Comparison of ENCODE assay signal across 24 cellular contexts in genomic region chr3:196621581-196621980, GRCh38. TPM values are rescaled to one million over a fixed set of nuclear protein-coding genes. Genes with fewer than 3 reads are reported as not detected.
A peak's percentile ranks its signal among the peaks of the same experiment; 100 is the strongest.
DNase-seq lines count a peak whose midpoint lies in the region; ATAC-seq and TF ChIP-seq lines count a peak whose summit lies in the region.
"Had no signal": no experiment of that assay in that cellular context is flagged by ENCODE, and none has a peak within 500 bp of the region (broad histone marks: within the 10 kb centered on the region; RNA-seq: fewer than 3 reads in every experiment).

No MANE protein-coding gene starts in this region.

- no peaks in the 10 kb centered on the region for H3K27me3 Mint-ChIP-seq in dendritic cell treated with granulocyte-macrophage colony-stimulating factor and Interleukin-4, amounts not matched to agents 40 ng/mL and 50 ng/mL, for 4 days
- H3K27me3 Mint-ChIP-seq: CD4-positive, alpha-beta memory T cell had no signal

- DNase-seq in DND-41 = no peak
- peak in 1 of 2 experiments; percentile 53 for DNase-seq in HL-60 (ENCODE audit: low read depth in 1 of 2, low spot score in 1 of 2)
- DNase-seq in C1 segment of cervical spinal cord (lab: John Stamatoyannopoulos, UW) = no peak
- no peak for DNase-seq in left ventricle myocardium inferior
- DNase-seq: Caco-2; CD4-positive, alpha-beta memory T cell; DMS 273 treated with DMSO at 0.1 percent for 48 hours; DMS79 treated with DMSO at 0.1 percent for 48 hours; KBM-7; NCI-H1417; NCI-H1694 treated with DMSO at 0.1 percent for 48 hours; NCI-H2081 treated with DMSO at 0.1 percent for 48 hours; NCI-H2171 treated with DMSO at 0.1 percent for 48 hours; NCI-H446 treated with DMSO at 0.1 percent for 48 hours; NCI-H526 treated with DMSO at 0.1 percent for 48 hours; SHP77 treated with DMSO at 0.1 percent for 48 hours; SW 1271 had no signal

- no peaks in the 10 kb centered on the region for H3K9me3 ChIP-seq in DND-41 (ENCODE audit: insufficient read depth, low read length, severe bottlenecking)
- no peaks in the 10 kb centered on the region for H3K9me3 ChIP-seq in neutrophil
- no peaks in the 10 kb centered on the region for H3K9me3 ChIP-seq in left ventricle myocardium inferior (replicated peaks)
- H3K9me3 ChIP-seq: Caco-2 had no signal

- H3K4me3 Mint-ChIP-seq in dendritic cell treated with granulocyte-macrophage colony-stimulating factor and Interleukin-4, amounts not matched to agents 40 ng/mL and 50 ng/mL, for 4 days = peak overlapping the region; percentile 45
- H3K4me3 Mint-ChIP-seq: CD4-positive, alpha-beta memory T cell had no signal

- no peak overlapping the region for H3K4me3 ChIP-seq in DND-41 (ENCODE audit: low read depth in 1 of 2, low read length in 2 of 2)
- H3K4me3 ChIP-seq in HL-60 (replicated peaks; ENCODE audit: insufficient read depth, low read length) = no peak overlapping the region
- H3K4me3 ChIP-seq in neutrophil (ENCODE audit: low read depth in 1 of 2, low read length in 1 of 2) = no peak overlapping the region
- H3K4me3 ChIP-seq in left ventricle myocardium inferior = no peak overlapping the region
- H3K4me3 ChIP-seq: GM12878, PC-9, SK-N-MC had no signal

- H3K27me3 ChIP-seq in DND-41 (ENCODE audit: insufficient read depth, low read length, poor library complexity) = no peaks in the 10 kb centered on the region
- no peaks in the 10 kb centered on the region for H3K27me3 ChIP-seq in HL-60 (ENCODE audit: insufficient read depth, poor library complexity, severe bottlenecking)
- no peaks in the 10 kb centered on the region for H3K27me3 ChIP-seq in neutrophil
- H3K27me3 ChIP-seq in left ventricle myocardium inferior (ENCODE audit: low read depth) = no peaks in the 10 kb centered on the region

- H3K4me1 ChIP-seq in DND-41 (ENCODE audit: insufficient read depth, low read length) (peaks cover 17% of the 10 kb centered on the region), neutrophil (ENCODE audit: control insufficient read depth in 1 of 2, insufficient read depth in 1 of 2, low read depth in 1 of 2, low read length in 1 of 2) (peaks cover 50 to 74% of the 10 kb centered on the region in 2 experiments), left ventricle myocardium inferior (peaks cover 7% of the 10 kb centered on the region)

- H3K36me3 Mint-ChIP-seq in dendritic cell treated with granulocyte-macrophage colony-stimulating factor and Interleukin-4, amounts not matched to agents 40 ng/mL and 50 ng/mL, for 4 days (ENCODE audit: low read depth) = no peaks in the 10 kb centered on the region
- H3K36me3 Mint-ChIP-seq: CD4-positive, alpha-beta memory T cell had no signal

- peaks cover 74% of the 10 kb centered on the region for H3K4me1 Mint-ChIP-seq in dendritic cell treated with granulocyte-macrophage colony-stimulating factor and Interleukin-4, amounts not matched to agents 40 ng/mL and 50 ng/mL, for 4 days (ENCODE audit: low read depth)

- ATAC-seq in DND-41 (ENCODE audit: insufficient read depth, low read depth) = no peak
- ATAC-seq in GM21786 (IDR thresholded peaks at IDR 0.05; ENCODE audit: unreplicated experiment) = no peak
- ATAC-seq: GM12878 had no signal

- H3K27ac ChIP-seq in DND-41 (ENCODE audit: low read length) (0 out of 2 replicates have a peak overlapping the region, but pooled peaks have one; percentile 4), HL-60 (replicated peaks) (peak overlapping the region; percentile 96), neutrophil (peak overlapping the region; percentile 77), left ventricle myocardium inferior (replicated peaks) (no peak overlapping the region)
- H3K27ac ChIP-seq: PC-9, RWPE1, SK-N-MC had no signal

- no peak overlapping the region for H2AFZ ChIP-seq in DND-41 (ENCODE audit: low read depth, low read length)
- H2AFZ ChIP-seq: PC-9 had no signal

- H3K9ac ChIP-seq in DND-41 (ENCODE audit: low read depth, low read length) = no peak overlapping the region

- H3K79me2 ChIP-seq in DND-41 (ENCODE audit: insufficient read depth, low read length) = no peaks in the 10 kb centered on the region

- TF ChIP-seq CTCF in DND-41 (IDR thresholded peaks at IDR 0.05; ENCODE audit: borderline replicate concordance, extremely low read depth, low read length, poor library complexity, severe bottlenecking) = no peak
- no peak for TF ChIP-seq CTCF in HL-60 (IDR thresholded peaks at IDR 0.05; ENCODE audit: insufficient read depth, low read length)
- no peak for TF ChIP-seq CTCF in neutrophil (IDR thresholded peaks at IDR 0.05)
- no peak for TF ChIP-seq CTCF in left ventricle myocardium inferior (IDR thresholded peaks at IDR 0.05; ENCODE audit: borderline replicate concordance)

- intact Hi-C loops in dendritic cell treated with granulocyte-macrophage colony-stimulating factor and Interleukin-4, amounts not matched to agents 40 ng/mL and 50 ng/mL, for 4 days (cut with micrococcal nuclease) = loop anchor here (2.0 kb wide), 1 partner anchor 17 kb away; the partner anchor contains the start of gene NRROS
- intact Hi-C loops in left ventricle myocardium inferior (cut with micrococcal nuclease) = no loop called here

- H3K4me2 ChIP-seq in DND-41 (ENCODE audit: insufficient read depth, low read length) = no peak overlapping the region
- H3K4me2 ChIP-seq: PC-9 had no signal

- peak overlapping the region; percentile 88 for H3K27ac Mint-ChIP-seq in dendritic cell treated with granulocyte-macrophage colony-stimulating factor and Interleukin-4, amounts not matched to agents 40 ng/mL and 50 ng/mL, for 4 days

- H4K20me1 ChIP-seq in DND-41 (ENCODE audit: insufficient read depth, low read length) = no peaks in the 10 kb centered on the region

- H3K9me3 Mint-ChIP-seq in dendritic cell treated with granulocyte-macrophage colony-stimulating factor and Interleukin-4, amounts not matched to agents 40 ng/mL and 50 ng/mL, for 4 days = no peaks in the 10 kb centered on the region
- H3K9me3 Mint-ChIP-seq: CD4-positive, alpha-beta memory T cell had no signal

- H3K36me3 ChIP-seq in DND-41 (ENCODE audit: insufficient read depth, low read length) (no peaks in the 10 kb centered on the region), neutrophil (no peaks in the 10 kb centered on the region), left ventricle myocardium inferior (no peaks in the 10 kb centered on the region)

RNA-seq across cellular contexts. Expression of gene NRROS, which starts 17.9 kb away (rescaled TPM):
- 2.4 TPM for total RNA-seq in left ventricle myocardium inferior

RNA-seq across cellular contexts. Expression of gene FBXO45, which starts 53.1 kb away (rescaled TPM):
- total RNA-seq in left ventricle myocardium inferior = 7.3 TPM

RNA-seq across cellular contexts. Expression of gene WDR53, which starts 53.2 kb away (rescaled TPM):
- total RNA-seq in left ventricle myocardium inferior = 10.0 TPM
